ENCODE assay signal across 19 cellular contexts in genomic region chr17:65328567-65328966, GRCh38.
"Had no signal": no experiment of that assay in that cellular context is flagged by ENCODE, and none has a peak within 500 bp of the region (broad histone marks: within the 10 kb centered on the region; RNA-seq: fewer than 3 reads in every experiment).

No MANE protein-coding gene starts in this region.

- DNase-seq: effector memory CD4-positive, alpha-beta T cell; foreskin keratinocyte; kidney; left cardiac atrium; mammary epithelial cell; naive thymus-derived CD8-positive, alpha-beta T cell; posterior cingulate gyrus; sigmoid colon; stimulated activated CD4-positive, alpha-beta T cell treated with anti-CD3 and anti-CD28 coated beads, Interleukin-12 subunit alpha, Interleukin-12 subunit beta, amount 100 ng/mL, for 4 hours; stimulated activated naive CD4-positive, alpha-beta T cell; stomach; substantia nigra; trophoblast cell had no signal

- H3K27ac ChIP-seq: foreskin keratinocyte, right atrium auricular region, sigmoid colon, skin epidermis, stomach, thoracic aorta had no signal

- H3K36me3 ChIP-seq: right atrium auricular region, sigmoid colon, stomach, thoracic aorta had no signal

- H3K4me3 ChIP-seq: right atrium auricular region, sigmoid colon, skin epidermis, stomach, thoracic aorta had no signal

- H3K9me3 ChIP-seq: right atrium auricular region, sigmoid colon, stomach, thoracic aorta had no signal

- H3K27ac Mint-ChIP-seq: naive thymus-derived CD8-positive, alpha-beta T cell had no signal

- H3K9me3 Mint-ChIP-seq: naive thymus-derived CD8-positive, alpha-beta T cell had no signal

- ATAC-seq: esophagus mucosa; foreskin keratinocyte; left cardiac atrium; naive thymus-derived CD8-positive, alpha-beta T cell had no signal

- H3K4me1 ChIP-seq: foreskin keratinocyte, right atrium auricular region, sigmoid colon, stomach had no signal

- H3K36me3 Mint-ChIP-seq: naive thymus-derived CD8-positive, alpha-beta T cell had no signal

- H3K27me3 ChIP-seq: foreskin keratinocyte, right atrium auricular region, sigmoid colon, stomach had no signal

- H3K4me1 Mint-ChIP-seq: naive thymus-derived CD8-positive, alpha-beta T cell had no signal

- H3K4me3 Mint-ChIP-seq: naive thymus-derived CD8-positive, alpha-beta T cell; neural crest cell had no signal

- FAIRE-seq: endometrium, kidney had no signal
